ENCODE assay signal across 16 cellular contexts in the genomic region with DNA sequence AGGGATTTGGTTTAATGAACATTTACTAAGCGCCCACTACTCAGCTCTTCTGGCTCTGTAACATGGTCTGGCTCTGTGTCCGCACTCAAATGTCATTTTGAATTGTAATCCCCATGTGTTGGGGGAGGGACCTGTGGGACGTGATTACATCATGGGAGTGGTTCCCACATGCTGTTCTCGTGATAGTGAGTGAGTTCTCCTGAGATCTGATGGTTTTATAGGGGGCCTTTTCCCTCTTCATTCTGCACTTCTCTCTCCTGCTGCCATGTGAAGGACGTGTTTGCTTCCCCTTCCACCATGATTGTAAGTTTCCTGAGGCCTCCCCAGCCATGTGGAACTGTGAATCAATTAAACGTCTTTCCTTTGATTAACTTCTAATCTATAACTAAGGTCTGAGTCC. TPM values are rescaled to one million over a fixed set of nuclear protein-coding genes. Genes with fewer than 3 reads are reported as not detected.
"Had no signal": no experiment of that assay in that cellular context is flagged by ENCODE, and none has a peak within 500 bp of the region (broad histone marks: within the 10 kb centered on the region; RNA-seq: fewer than 3 reads in every experiment).

No MANE protein-coding gene starts in this region.

RNA-seq across cellular contexts. Expression of a gene that starts 12.7 kb away (rescaled TPM):
- total RNA-seq: kidney epithelial cell, SJSA1 had no signal
- polyA plus RNA-seq: immature natural killer cell, neural cell had no signal

RNA-seq across cellular contexts. Expression of a gene that starts 22.6 kb away (rescaled TPM):
- total RNA-seq: kidney epithelial cell had no signal
- polyA plus RNA-seq: immature natural killer cell; naive thymus-derived CD4-positive, alpha-beta T cell had no signal

RNA-seq across cellular contexts. Expression of a gene that starts 23.6 kb away (rescaled TPM):
- polyA plus RNA-seq: immature natural killer cell had no signal

RNA-seq across cellular contexts. Expression of a gene that starts 39.1 kb away (rescaled TPM):
- total RNA-seq: aorta; cardiac septum; cerebellum; endothelial cell of umbilical vein; frontal cortex; kidney epithelial cell; left lobe of liver; mucosa of gallbladder; naive thymus-derived CD4-positive, alpha-beta T cell; pancreas; prostate gland; SJSA1; subcutaneous adipose tissue; upper lobe of left lung had no signal
- polyA plus RNA-seq: aorta; endothelial cell of umbilical vein; immature natural killer cell; naive thymus-derived CD4-positive, alpha-beta T cell; neural cell had no signal
